Comparison of ENCODE assay signal across 1 cellular context in genomic region chr16:11632455-11632921, GRCh38.
A peak's percentile ranks its signal among the peaks of the same experiment; 100 is the strongest.
TF ChIP-seq lines count a peak whose summit lies in the region.

No MANE protein-coding gene starts in this region.

TF ChIP-seq in HepG2, 621 proteins besides CTCF, POLR2A, EP300 and RAD21 (continued from another document and continues in another):
- TF ChIP-seq MBNL3 (CRISPR knock-in tag; conservative IDR thresholded peaks at IDR 0.05) (no peak), SALL2 (CRISPR knock-in tag; IDR thresholded peaks at IDR 0.05) (peak; percentile 61; the same call in 1 of the 2 replicates), JUND (CRISPR knock-in tag; IDR thresholded peaks at IDR 0.05) (peak; percentile 30; the same call in 1 of the 2 replicates), ZSCAN5A (CRISPR knock-in tag; IDR thresholded peaks at IDR 0.05; ENCODE audit: borderline replicate concordance) (no peak), U2AF2 (IDR thresholded peaks at IDR 0.05; ENCODE audit: low read depth, low read length) (0 out of 2 replicates have a peak, but pooled peaks have one; percentile 22), ZNF280B (CRISPR knock-in tag; IDR thresholded peaks at IDR 0.05; ENCODE audit: borderline replicate concordance) (0 out of 2 replicates have a peak, but pooled peaks have one; percentile 74), RBM22 (optimal IDR thresholded peaks at IDR 0.05; ENCODE audit: low read length) (no peak), ZNF775 (CRISPR knock-in tag; IDR thresholded peaks at IDR 0.05; ENCODE audit: borderline replicate concordance) (no peak), ZNF564 (CRISPR knock-in tag; IDR thresholded peaks at IDR 0.05) (no peak), NRL (CRISPR knock-in tag; IDR thresholded peaks at IDR 0.05; ENCODE audit: borderline replicate concordance) (peak; percentile 67), ZFP1 (CRISPR knock-in tag; IDR thresholded peaks at IDR 0.05) (no peak), CBX1 (IDR thresholded peaks at IDR 0.05; ENCODE audit: low read depth) (no peak), ZBTB40 (IDR thresholded peaks at IDR 0.05) (no peak), ZBTB40 (CRISPR knock-in tag; IDR thresholded peaks at IDR 0.05) (peak; percentile 54; the same call in 1 of the 2 replicates), ZNF235 (CRISPR knock-in tag; IDR thresholded peaks at IDR 0.05; ENCODE audit: borderline replicate concordance) (no peak), HDAC1 (CRISPR knock-in tag; IDR thresholded peaks at IDR 0.05) (peak; percentile 70; the same call in 1 of the 2 replicates), RBM39 (IDR thresholded peaks at IDR 0.05; ENCODE audit: low read depth, low read length, poor library complexity, severe bottlenecking) (peak; percentile 69), ZNF580 (CRISPR knock-in tag; IDR thresholded peaks at IDR 0.05; ENCODE audit: borderline replicate concordance, low read depth) (no peak), ZFP62 (CRISPR knock-in tag; IDR thresholded peaks at IDR 0.05) (no peak), KAT7 (CRISPR knock-in tag; IDR thresholded peaks at IDR 0.05; ENCODE audit: borderline replicate concordance) (no peak), ZNF678 (CRISPR knock-in tag; IDR thresholded peaks at IDR 0.05) (0 out of 2 replicates have a peak, but pooled peaks have one; percentile 27), HIVEP1 (CRISPR knock-in tag; IDR thresholded peaks at IDR 0.05) (0 out of 2 replicates have a peak, but pooled peaks have one; percentile 16), ZNF766 (CRISPR knock-in tag; IDR thresholded peaks at IDR 0.05; ENCODE audit: borderline replicate concordance) (no peak), ZNF570 (CRISPR knock-in tag; IDR thresholded peaks at IDR 0.05; ENCODE audit: borderline replicate concordance) (no peak), ZNF512B (CRISPR knock-in tag; IDR thresholded peaks at IDR 0.05; ENCODE audit: borderline replicate concordance) (0 out of 2 replicates have a peak, but pooled peaks have one; percentile 27), MBD4 (IDR thresholded peaks at IDR 0.05; ENCODE audit: borderline replicate concordance, low read length) (no peak), ZZZ3 (CRISPR knock-in tag; IDR thresholded peaks at IDR 0.05; ENCODE audit: borderline replicate concordance) (no peak), ZNF629 (CRISPR knock-in tag; conservative IDR thresholded peaks at IDR 0.05) (no peak; the same call in 1 of the 2 replicates), ZNF3 (CRISPR knock-in tag; IDR thresholded peaks at IDR 0.05) (no peak), ZNF605 (CRISPR knock-in tag; IDR thresholded peaks at IDR 0.05) (0 out of 2 replicates have a peak, but pooled peaks have one; percentile 13), KDM6A (CRISPR knock-in tag; IDR thresholded peaks at IDR 0.05; ENCODE audit: low read depth) (no peak), ARID2 (CRISPR knock-in tag; IDR thresholded peaks at IDR 0.05; ENCODE audit: borderline replicate concordance) (no peak), NR2F1 (CRISPR knock-in tag; IDR thresholded peaks at IDR 0.05) (peak in 1 of 2 experiments; percentile 31; a peak in 1 of 4 replicates), MXD1 (CRISPR knock-in tag; IDR thresholded peaks at IDR 0.05) (no peak), DPF2 (CRISPR knock-in tag; IDR thresholded peaks at IDR 0.05; ENCODE audit: borderline replicate concordance, low read depth) (no peak), ZBTB42 (CRISPR knock-in tag; IDR thresholded peaks at IDR 0.05) (no peak), ATF5 (CRISPR knock-in tag; IDR thresholded peaks at IDR 0.05; ENCODE audit: low read depth) (no peak), CBX5 (CRISPR knock-in tag; IDR thresholded peaks at IDR 0.05; ENCODE audit: borderline replicate concordance) (no peak), ELF1 (CRISPR knock-in tag; IDR thresholded peaks at IDR 0.05) (peak; percentile 38), LCORL (IDR thresholded peaks at IDR 0.05) (no peak), LCORL (CRISPR knock-in tag; IDR thresholded peaks at IDR 0.05) (peak; percentile 86), NR0B2 (CRISPR knock-in tag; IDR thresholded peaks at IDR 0.05) (no peak), ZNF746 (CRISPR knock-in tag; IDR thresholded peaks at IDR 0.05) (peak; percentile 53; the same call in 1 of the 2 replicates), MTERF4 (CRISPR knock-in tag; IDR thresholded peaks at IDR 0.05) (0 out of 2 replicates have a peak, but pooled peaks have one; percentile 30), MYNN (CRISPR knock-in tag; IDR thresholded peaks at IDR 0.05; ENCODE audit: low read depth) (0 out of 2 replicates have a peak, but pooled peaks have one; percentile 43), PHF8 (CRISPR knock-in tag; IDR thresholded peaks at IDR 0.05) (peak; percentile 57; the same call in 1 of the 2 replicates)
